8 cellular contexts compared by ENCODE assay signal in the genomic region with DNA sequence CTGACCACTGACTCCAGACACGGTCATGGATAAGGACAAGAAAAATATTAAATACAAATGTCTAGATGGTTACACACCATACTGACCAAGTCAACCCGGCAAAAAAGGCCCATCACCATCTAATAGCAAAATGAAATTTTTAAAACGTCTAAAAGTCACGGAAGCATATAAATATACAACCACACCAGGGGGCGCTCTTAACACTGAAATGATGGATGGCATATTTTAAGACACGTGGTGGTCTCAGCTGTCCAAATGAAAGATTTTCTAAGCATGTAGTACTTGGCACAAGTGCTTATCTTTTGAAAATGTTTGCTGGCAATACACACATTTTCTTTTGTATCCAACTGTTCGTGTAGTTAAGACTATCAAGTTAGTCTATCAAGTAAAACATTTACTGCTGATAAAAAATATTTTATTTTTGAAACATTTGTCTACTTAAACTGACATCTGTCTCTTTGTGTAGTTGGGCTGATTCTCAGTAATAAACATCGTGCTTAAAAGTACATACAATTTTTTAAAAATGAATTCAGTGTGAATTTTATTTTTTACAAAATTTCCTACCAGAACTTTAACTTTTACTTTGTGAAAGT.
DNase-seq lines count a peak whose midpoint lies in the region; ATAC-seq and TF ChIP-seq lines count a peak whose summit lies in the region.

No MANE protein-coding gene starts in this region.

- WGBS in suprapubic skin, result 8% methylated on average over 8 of the region's 8 CpGs

- TF ChIP-seq CTCF in C4-2B (conservative IDR thresholded peaks at IDR 0.05) (peak; percentile 78), astrocyte of the cerebellum (IDR thresholded peaks at IDR 0.05; ENCODE audit: low read depth, low read length, missing control alignments) (peak; percentile 64), kidney epithelial cell (IDR thresholded peaks at IDR 0.05; ENCODE audit: insufficient read depth, low read length, poor library complexity, severe bottlenecking) (peak; percentile 65), suprapubic skin (IDR thresholded peaks at IDR 0.05) (peak in 1 of 2 donors; percentile 27)

- no peak for TF ChIP-seq EP300 in suprapubic skin (IDR thresholded peaks at IDR 0.05)

- no peak for TF ChIP-seq POLR2A in suprapubic skin (IDR thresholded peaks at IDR 0.05)

- H3K27me3 ChIP-seq in kidney epithelial cell (ENCODE audit: control insufficient read depth, insufficient read depth, low read length) (no peaks in the 10 kb centered on the region), suprapubic skin (no peaks in the 10 kb centered on the region)

- H3K4me1 ChIP-seq in suprapubic skin, result no peaks in the 10 kb centered on the region

- H3K4me3 ChIP-seq in astrocyte of the cerebellum (ENCODE audit: low read depth, low read length), result no peak overlapping the region
- no peak overlapping the region for H3K4me3 ChIP-seq in kidney epithelial cell (ENCODE audit: low read depth, low read length)
- no peak overlapping the region for H3K4me3 ChIP-seq in suprapubic skin

- H3K36me3 ChIP-seq in kidney epithelial cell (ENCODE audit: control insufficient read depth, insufficient read depth, low read length) (no peaks in the 10 kb centered on the region), suprapubic skin (no peaks in the 10 kb centered on the region)

- peak; percentile 60 for ATAC-seq in GM18858 (IDR thresholded peaks at IDR 0.05; ENCODE audit: unreplicated experiment)

- H3K9me3 ChIP-seq in suprapubic skin, result no peaks in the 10 kb centered on the region

- in situ Hi-C loops in astrocyte of the cerebellum (cut with HindIII; ENCODE audit: low sequenced_read_pairs), result no loop called here

- no peak overlapping the region for H3K27ac ChIP-seq in C4-2B
- no peak overlapping the region for H3K27ac ChIP-seq in suprapubic skin

- DNase-seq in HuH-7 (ENCODE audit: low spot score) (peak; percentile 15), RPMI8226 (peak; percentile 35), astrocyte of the cerebellum (ENCODE audit: low read depth) (peak; percentile 54), kidney epithelial cell (ENCODE audit: low read depth) (peak; percentile 5), suprapubic skin (ENCODE audit: low spot score in 2 of 2) (no peak)
- peak; percentile 15 for DNase-seq in stimulated activated CD8-positive, alpha-beta memory T cell treated with anti-CD3 and anti-CD28 coated beads, Interleukin-12 subunit alpha, Interleukin-12 subunit beta, amount 100 ng/mL, for 1 hour (ENCODE audit: low read depth)

Comparison
In these comparisons a context has a peak if more than half of its experiments do, and no peak if none do; other contexts are left out.
1. DNase-seq: peak in HuH-7 (single experiment), RPMI8226 (single experiment), astrocyte of the cerebellum (single experiment), kidney epithelial cell (single experiment) and stimulated activated CD8-positive, alpha-beta memory T cell treated with anti-CD3 and anti-CD28 coated beads, Interleukin-12 subunit alpha, Interleukin-12 subunit beta, amount 100 ng/mL, for 1 hour (single experiment); none in suprapubic skin (0 of 2).